Comparison of ENCODE assay signal across 15 cellular contexts in genomic region chr17:82461827-82462524, GRCh38. TPM values are rescaled to one million over a fixed set of nuclear protein-coding genes. Genes with fewer than 3 reads are reported as not detected.
DNase-seq lines count a peak whose midpoint lies in the region; ATAC-seq and TF ChIP-seq lines count a peak whose summit lies in the region.
"Had no signal": no experiment of that assay in that cellular context is flagged by ENCODE, and none has a peak within 500 bp of the region (broad histone marks: within the 10 kb centered on the region; RNA-seq: fewer than 3 reads in every experiment).

No MANE protein-coding gene starts in this region.

- TF ChIP-seq CTCF in brain (conservative IDR thresholded peaks at IDR 0.05) (no peak), neural crest cell (conservative IDR thresholded peaks at IDR 0.05) (no peak)

- ATAC-seq in GM21515 (IDR thresholded peaks at IDR 0.05; ENCODE audit: unreplicated experiment) = no peak
- ATAC-seq: HCT116 had no signal

- H3K9me3 Mint-ChIP-seq in activated T-cell treated with anti-CD3 and anti-CD28 coated beads, Interleukin-2, amount 50 U/mL, for 24 hours = no peaks in the 10 kb centered on the region
- H3K9me3 Mint-ChIP-seq in brain (peaks cover 0 to 3% (median 0%) of the 10 kb centered on the region in 5 experiments), neural crest cell (peaks cover 3% of the 10 kb centered on the region)
- H3K9me3 Mint-ChIP-seq: IgD-negative memory B cell; mesothelial cell of epicardium; stimulated activated naive CD8-positive, alpha-beta T cell treated with anti-CD3 and anti-CD28 coated beads, Interleukin-15, Interleukin-2, amounts not matched to agents 100 ng/mL and 50 ng/mL, for 24 hours had no signal

- H3K4me3 Mint-ChIP-seq in activated T-cell treated with anti-CD3 and anti-CD28 coated beads, Interleukin-2, amount 50 U/mL, for 24 hours = no peak overlapping the region
- H3K4me3 Mint-ChIP-seq in brain (peak overlapping the region; percentile 1 to 31 (median 30)), neural crest cell (peak overlapping the region; percentile 49)
- H3K4me3 Mint-ChIP-seq: mesothelial cell of epicardium; stimulated activated naive CD8-positive, alpha-beta T cell treated with anti-CD3 and anti-CD28 coated beads, Interleukin-15, Interleukin-2, amounts not matched to agents 100 ng/mL and 50 ng/mL, for 24 hours had no signal

- H3K4me1 Mint-ChIP-seq in activated T-cell treated with anti-CD3 and anti-CD28 coated beads, Interleukin-2, amount 50 U/mL, for 24 hours (ENCODE audit: low read depth) = peaks cover 30% of the 10 kb centered on the region
- H3K4me1 Mint-ChIP-seq in brain = peaks cover 42% of the 10 kb centered on the region
- peaks cover 16% of the 10 kb centered on the region for H3K4me1 Mint-ChIP-seq in neural crest cell

- H3K36me3 Mint-ChIP-seq in activated T-cell treated with anti-CD3 and anti-CD28 coated beads, Interleukin-2, amount 50 U/mL, for 24 hours (ENCODE audit: low read depth) = peaks cover 82% of the 10 kb centered on the region
- H3K36me3 Mint-ChIP-seq in brain (peaks cover 68% of the 10 kb centered on the region), neural crest cell (ENCODE audit: low read depth) (peaks cover 8% of the 10 kb centered on the region)

- no peaks in the 10 kb centered on the region for H3K27me3 Mint-ChIP-seq in activated T-cell treated with anti-CD3 and anti-CD28 coated beads, Interleukin-2, amount 50 U/mL, for 24 hours
- peaks cover 4% of the 10 kb centered on the region for H3K27me3 Mint-ChIP-seq in brain
- no peaks in the 10 kb centered on the region for H3K27me3 Mint-ChIP-seq in neural crest cell (ENCODE audit: low read depth)
- H3K27me3 Mint-ChIP-seq: IgD-negative memory B cell; stimulated activated naive CD8-positive, alpha-beta T cell treated with anti-CD3 and anti-CD28 coated beads, Interleukin-15, Interleukin-2, amounts not matched to agents 100 ng/mL and 50 ng/mL, for 24 hours had no signal

- H3K27ac Mint-ChIP-seq in activated T-cell treated with anti-CD3 and anti-CD28 coated beads, Interleukin-2, amount 50 U/mL, for 24 hours = peak overlapping the region; percentile 33
- H3K27ac Mint-ChIP-seq in brain (peak overlapping the region; percentile 26 to 87 (median 62)), neural crest cell (ENCODE audit: unreplicated experiment) (no peak overlapping the region)
- H3K27ac Mint-ChIP-seq: IgD-negative memory B cell; mesothelial cell of epicardium; stimulated activated naive CD8-positive, alpha-beta T cell treated with anti-CD3 and anti-CD28 coated beads, Interleukin-15, Interleukin-2, amounts not matched to agents 100 ng/mL and 50 ng/mL, for 24 hours had no signal

- no peak for DNase-seq in activated T-cell treated with anti-CD3 and anti-CD28 coated beads, Interleukin-2, amount 50 U/mL, for 24 hours
- no peak for DNase-seq in activated T-cell treated with anti-CD3 and anti-CD28 coated beads, Interleukin-2, amount 50 U/mL, for 48 hours
- DNase-seq in NCI-H146 treated with DMSO at 0.1 percent for 48 hours (lab: John Stamatoyannopoulos, UW; ENCODE audit: unreplicated experiment) (peak; percentile 95), neural crest cell (ENCODE audit: low read depth, low spot score) (no peak), NOMO-1 (lab: John Stamatoyannopoulos, UW; ENCODE audit: unreplicated experiment in 2 of 2) (no peak), DMS 273 (lab: John Stamatoyannopoulos, UW; ENCODE audit: unreplicated experiment) (no peak)
- DNase-seq: brain microvascular endothelial cell; NCI-H187; stimulated activated CD4-positive, alpha-beta T cell treated with anti-CD3 and anti-CD28 coated beads, Interleukin-4, amount 100 ng/mL, for 24 hours had no signal

RNA-seq across cellular contexts. Expression of gene NARF, which starts 3.4 kb away (rescaled TPM):
- 79.8 TPM for polyA plus RNA-seq in brain (ENCODE audit: insufficient read depth, low read depth, low replicate concordance)
- total RNA-seq in neural crest cell = 73.3 and 84.2 TPM in 2 replicates

RNA-seq across cellular contexts. Expression of gene CYBC1, which starts 11.4 kb away (rescaled TPM):
- 116 TPM for polyA plus RNA-seq in brain (ENCODE audit: insufficient read depth, low read depth, low replicate concordance)
- total RNA-seq in neural crest cell = 111 and 115 TPM in 2 replicates

RNA-seq across cellular contexts. Expression of gene OGFOD3, which starts 43.6 kb away (rescaled TPM):
- 18.7 TPM for polyA plus RNA-seq in brain (ENCODE audit: insufficient read depth, low read depth, low replicate concordance)
- 33.3 and 35.6 TPM in 2 replicates for total RNA-seq in neural crest cell

RNA-seq across cellular contexts. Expression of gene HEXD, which starts 43.8 kb away (rescaled TPM):
- polyA plus RNA-seq in brain (ENCODE audit: insufficient read depth, low read depth, low replicate concordance) = 28.8 TPM
- total RNA-seq in neural crest cell = 47.8 and 48.5 TPM in 2 replicates

RNA-seq across cellular contexts. Expression of gene FOXK2, which starts 57.6 kb away (rescaled TPM):
- polyA plus RNA-seq in brain (ENCODE audit: insufficient read depth, low read depth, low replicate concordance) = 44.0 TPM
- total RNA-seq in neural crest cell = 84.3 and 92.2 TPM in 2 replicates
